8 cellular contexts compared by ENCODE assay signal in genomic region chr15:65044218-65044617, GRCh38. TPM values are rescaled to one million over a fixed set of nuclear protein-coding genes. Genes with fewer than 3 reads are reported as not detected.
A peak's percentile ranks its signal among the peaks of the same experiment; 100 is the strongest.
DNase-seq lines count a peak whose midpoint lies in the region; ATAC-seq and TF ChIP-seq lines count a peak whose summit lies in the region.
"Not testable (repeated sequence)": the region's sequence is repeated elsewhere in the genome, so short reads cannot be mapped to it uniquely, and the experiment has no call there.
"Had no signal": no experiment of that assay in that cellular context is flagged by ENCODE, and none has a peak within 500 bp of the region (broad histone marks: within the 10 kb centered on the region; RNA-seq: fewer than 3 reads in every experiment).

No MANE protein-coding gene starts in this region.

- not testable (repeated sequence) for H3K36me3 ChIP-seq in stomach

- TF ChIP-seq POLR2A in stomach (IDR thresholded peaks at IDR 0.05): not testable (repeated sequence)

- H3K27me3 ChIP-seq in stomach: not testable (repeated sequence)

- intact Hi-C loops in stomach (cut with DNase I; ENCODE audit: low total_unique reads): not testable (repeated sequence)

- ATAC-seq in HG03432 (IDR thresholded peaks at IDR 0.05; ENCODE audit: unreplicated experiment) (peak; percentile 55), left lobe of liver (peak; percentile 66)

- peak overlapping the region; percentile 47 for H3K27ac ChIP-seq in epithelial cell of prostate
- peak overlapping the region in 2 of 5 donors; percentile 35 to 70 for H3K27ac ChIP-seq in stomach

- TF ChIP-seq EP300 in stomach (IDR thresholded peaks at IDR 0.05): not testable (repeated sequence)

- not testable (repeated sequence) for H3K9me3 ChIP-seq in stomach

- not testable (repeated sequence) for TF ChIP-seq CTCF in stomach (IDR thresholded peaks at IDR 0.05)

- peak; percentile 31 for DNase-seq in GM03348 (ENCODE audit: low spot score)
- DNase-seq in activated CD4-positive, alpha-beta T cell treated with anti-CD3 and anti-CD28 coated beads, Interleukin-2, amount 50 U/mL, for 48 hours: peak; percentile 13 to 35
- DNase-seq in epithelial cell of prostate (ENCODE audit: low read depth, low spot score): peak; percentile 45
- peak; percentile 69 for DNase-seq in left lobe of liver (ENCODE audit: low spot score)
- peak; percentile 25 for DNase-seq in stomach

- H3K4me3 ChIP-seq in stomach: not testable (repeated sequence)

- H3K4me1 ChIP-seq in stomach: peaks cover 14 to 30% (median 20%) of the 10 kb centered on the region in 4 donors

- 44 to 62% (median 59%) methylated on average over 5 of the region's 5 CpGs for WGBS in stomach, 5 donors

RNA-seq across cellular contexts. Expression of gene SLC51B, which starts 1.0 kb away (rescaled TPM):
- 0.75 TPM for total RNA-seq in left lobe of liver
- 10 to 100 TPM in 1 of 5 donors, not detected in 4; 19.7 TPM for total RNA-seq in stomach
- under 1 TPM in 2 of 3 donors, not detected in 1; 0.38 to 0.62 TPM for polyA plus RNA-seq in stomach
- total RNA-seq: cardiac septum; T-helper 2 cell treated with Interferon-gamma antibody and Interleukin-4, amounts not matched to agents 100 ng/mL and 5 ng/mL, for 36 hours had no signal

RNA-seq across cellular contexts. Expression of gene MTFMT, which starts 14.8 kb away (rescaled TPM):
- total RNA-seq in left lobe of liver (9.9 TPM), stomach (100 to 1,000 TPM in 1 of 5 donors, 10 to 100 TPM in 2, 1 to 10 TPM in 1, not detected in 1; 9.7 to 105 (median 20.2) TPM)
- polyA plus RNA-seq in stomach: 10 to 100 TPM in 1 of 3 donors, 1 to 10 TPM in 2; 5.3 to 12.0 (median 6.1) TPM

RNA-seq across cellular contexts. Expression of gene RASL12, which starts 23.6 kb away (rescaled TPM):
- total RNA-seq in left lobe of liver (0.15 TPM), stomach (10 to 100 TPM in 2 of 5 donors, 1 to 10 TPM in 2, under 1 TPM in 1; 0.58 to 27.7 (median 9.6) TPM)
- polyA plus RNA-seq in stomach: 10 to 100 TPM in 2 of 3 donors, 1 to 10 TPM in 1; 7.0 to 17.1 (median 12.2) TPM
- total RNA-seq: T-helper 2 cell treated with Interferon-gamma antibody and Interleukin-4, amounts not matched to agents 100 ng/mL and 5 ng/mL, for 36 hours had no signal

RNA-seq across cellular contexts. Expression of gene KBTBD13, which starts 32.3 kb away (rescaled TPM):
- total RNA-seq in left lobe of liver (not detected), stomach (under 1 TPM in 1 of 5 donors, not detected in 4; 0.18 TPM)
- polyA plus RNA-seq in stomach: not detected
- total RNA-seq: T-helper 2 cell treated with Interferon-gamma antibody and Interleukin-4, amounts not matched to agents 100 ng/mL and 5 ng/mL, for 36 hours had no signal

RNA-seq across cellular contexts. Expression of gene SPG21, which starts 54.5 kb away (rescaled TPM):
- 35.7 TPM for total RNA-seq in left lobe of liver
- total RNA-seq in stomach: 100 to 1,000 TPM in 1 of 5 donors, 10 to 100 TPM in 4; 21.6 to 129 (median 68.2) TPM
- polyA plus RNA-seq in stomach: 10 to 100 TPM; 61.6 to 68.7 (median 67.7) TPM
